In the genomic region with DNA sequence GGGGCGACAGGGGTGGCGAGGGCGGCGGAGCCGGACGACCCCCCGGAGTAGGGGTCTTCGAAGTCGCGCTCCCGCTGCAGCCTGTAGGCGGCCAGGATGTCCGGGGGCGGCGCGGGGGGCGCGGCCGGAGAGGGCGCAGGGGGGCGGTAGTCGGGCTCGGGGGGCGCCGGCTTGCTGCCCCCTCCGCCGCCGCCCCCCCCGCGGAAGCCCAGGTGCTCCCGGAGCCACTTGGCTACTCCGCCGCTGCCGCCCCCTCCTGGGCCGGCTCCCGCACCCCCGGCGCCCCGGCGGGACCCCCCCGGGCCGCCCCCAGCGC, we compare ENCODE assay signal across 1 cellular context.
TF ChIP-seq lines count a peak whose summit lies in the region.

No MANE protein-coding gene starts in this region.

TF ChIP-seq in K562, 482 proteins besides CTCF, POLR2A, EP300 and RAD21:
- TF ChIP-seq, protein P1, sequence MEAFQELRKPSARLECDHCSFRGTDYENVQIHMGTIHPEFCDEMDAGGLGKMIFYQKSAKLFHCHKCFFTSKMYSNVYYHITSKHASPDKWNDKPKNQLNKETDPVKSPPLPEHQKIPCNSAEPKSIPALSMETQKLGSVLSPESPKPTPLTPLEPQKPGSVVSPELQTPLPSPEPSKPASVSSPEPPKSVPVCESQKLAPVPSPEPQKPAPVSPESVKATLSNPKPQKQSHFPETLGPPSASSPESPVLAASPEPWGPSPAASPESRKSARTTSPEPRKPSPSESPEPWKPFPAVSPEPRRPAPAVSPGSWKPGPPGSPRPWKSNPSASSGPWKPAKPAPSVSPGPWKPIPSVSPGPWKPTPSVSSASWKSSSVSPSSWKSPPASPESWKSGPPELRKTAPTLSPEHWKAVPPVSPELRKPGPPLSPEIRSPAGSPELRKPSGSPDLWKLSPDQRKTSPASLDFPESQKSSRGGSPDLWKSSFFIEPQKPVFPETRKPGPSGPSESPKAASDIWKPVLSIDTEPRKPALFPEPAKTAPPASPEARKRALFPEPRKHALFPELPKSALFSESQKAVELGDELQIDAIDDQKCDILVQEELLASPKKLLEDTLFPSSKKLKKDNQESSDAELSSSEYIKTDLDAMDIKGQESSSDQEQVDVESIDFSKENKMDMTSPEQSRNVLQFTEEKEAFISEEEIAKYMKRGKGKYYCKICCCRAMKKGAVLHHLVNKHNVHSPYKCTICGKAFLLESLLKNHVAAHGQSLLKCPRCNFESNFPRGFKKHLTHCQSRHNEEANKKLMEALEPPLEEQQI (IDR thresholded peaks at IDR 0.05): no peak
- TF ChIP-seq ZBTB7A (IDR thresholded peaks at IDR 0.05; ENCODE audit: borderline replicate concordance, control insufficient read depth, low read depth, low read length): peak; percentile 55; the same call in 1 of the 2 replicates
- TF ChIP-seq ETV5 (CRISPR knock-in tag; IDR thresholded peaks at IDR 0.05; ENCODE audit: low read depth): no peak
- no peak for TF ChIP-seq CBFB (CRISPR knock-in tag; IDR thresholded peaks at IDR 0.05)
- no peak for TF ChIP-seq ZKSCAN8 (CRISPR knock-in tag; IDR thresholded peaks at IDR 0.05)
- no peak for TF ChIP-seq TFAM (CRISPR knock-in tag; conservative IDR thresholded peaks at IDR 0.05)
